Comparison of ENCODE assay signal across 8 cellular contexts in the genomic region with DNA sequence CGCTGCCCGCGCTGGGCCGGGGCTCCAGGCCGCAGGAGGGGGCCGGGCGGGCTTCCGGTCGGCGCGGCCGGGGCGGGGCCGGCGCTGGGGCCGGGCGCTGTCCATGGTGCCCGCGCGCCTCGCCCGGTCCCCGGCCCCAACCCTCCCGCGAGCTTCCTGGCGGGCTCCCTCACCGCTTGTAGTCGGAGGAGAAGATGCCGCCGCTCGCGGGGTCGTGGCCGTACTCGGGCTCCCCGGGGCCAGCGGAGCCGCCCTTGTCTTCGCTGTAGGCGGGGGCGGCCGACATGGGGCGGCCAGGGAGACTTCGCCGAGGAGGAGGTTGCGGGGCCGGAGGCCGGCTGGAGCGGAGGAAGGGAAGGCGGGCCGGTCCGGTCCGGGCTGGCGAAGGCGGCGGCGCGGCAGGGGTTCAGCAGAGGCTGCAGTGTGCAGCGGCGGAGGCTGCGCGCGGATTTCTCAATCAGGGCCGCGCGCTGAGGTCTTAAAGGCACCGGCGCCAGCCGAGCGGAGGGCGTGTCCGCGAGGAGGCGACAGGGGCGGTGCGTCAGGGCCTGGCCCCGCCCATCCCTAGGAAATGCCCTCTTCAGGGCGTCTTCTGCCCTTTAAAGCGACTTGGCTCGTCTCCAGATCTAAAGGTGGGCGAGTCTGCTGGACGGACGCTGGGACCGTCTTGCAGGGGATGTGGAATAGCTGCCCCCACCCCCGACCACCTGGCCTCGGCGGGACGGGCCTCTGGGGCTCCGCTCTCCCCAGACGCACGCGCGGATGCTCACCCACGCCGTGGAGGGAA. TPM values are rescaled to one million over a fixed set of nuclear protein-coding genes. Genes with fewer than 3 reads are reported as not detected.
A peak's percentile ranks its signal among the peaks of the same experiment; 100 is the strongest.
DNase-seq lines count a peak whose midpoint lies in the region; ATAC-seq and TF ChIP-seq lines count a peak whose summit lies in the region.

AP3B2 (minus strand) TSS at position 455 of the 787 bp plus-strand sequence; CDS start at position 286, 169 bp downstream.

- no peaks in the 10 kb centered on the region for H3K36me3 Mint-ChIP-seq in activated T-cell treated with anti-CD3 and anti-CD28 coated beads, Interleukin-2, amount 50 U/mL, for 4 hours (ENCODE audit: insufficient read depth)
- H3K36me3 Mint-ChIP-seq in naive B cell: peaks cover 0 to 7% of the 10 kb centered on the region in 2 donors

- H3K4me1 ChIP-seq in HUES6 (ENCODE audit: control insufficient read depth, insufficient read depth, low read length) (peaks cover 22% of the 10 kb centered on the region), PC-3 (ENCODE audit: insufficient read depth, low read length) (no peaks in the 10 kb centered on the region), esophagus squamous epithelium (peaks cover 5 to 18% (median 9%) of the 10 kb centered on the region in 3 donors)

- H3K27me3 Mint-ChIP-seq in activated T-cell treated with anti-CD3 and anti-CD28 coated beads, Interleukin-2, amount 50 U/mL, for 4 hours (ENCODE audit: low read depth): peaks cover 25% of the 10 kb centered on the region
- H3K27me3 Mint-ChIP-seq in naive B cell: peaks cover 11 to 44% (median 34%) of the 10 kb centered on the region in 3 donors

- H3K9ac ChIP-seq in HUES6 (ENCODE audit: low read length) (peak within 1 kb of the TSS; percentile 77), PC-3 (ENCODE audit: low read length) (no peak within 1 kb of the TSS)

- peak within 1 kb of the TSS; percentile 94 for H3K4me2 ChIP-seq in PC-3 (ENCODE audit: low read length)

- POLR2A ChIA-PET in PC-3 (lab: Charles Lee; ENCODE audit: unreplicated experiment): no interaction called here

- intact Hi-C loops in PC-3 (cut with micrococcal nuclease) (no loop called here), esophagus squamous epithelium (cut with DNase I) (no loop called here)

- CTCF ChIA-PET in PC-3 (lab: Charles Lee): no interaction called here

- no peaks in the 10 kb centered on the region for H3K4me1 Mint-ChIP-seq in activated T-cell treated with anti-CD3 and anti-CD28 coated beads, Interleukin-2, amount 50 U/mL, for 4 hours (ENCODE audit: low read depth)
- peaks cover 4 to 7% (median 6%) of the 10 kb centered on the region in 3 donors for H3K4me1 Mint-ChIP-seq in naive B cell

- BruUV-seq in PC-3 (replicated peaks; lab: Mats Ljungman, UMichigan): no TSS peak

- no peaks in the 10 kb centered on the region for H4K20me1 ChIP-seq in PC-3 (ENCODE audit: low read length)

- H3K9me3 Mint-ChIP-seq in activated T-cell treated with anti-CD3 and anti-CD28 coated beads, Interleukin-2, amount 50 U/mL, for 4 hours: no peaks in the 10 kb centered on the region
- peaks cover 0 to 6% (median 2%) of the 10 kb centered on the region in 7 donors for H3K9me3 Mint-ChIP-seq in naive B cell

- no peaks in the 10 kb centered on the region for H3K27me3 ChIP-seq in HUES6 (ENCODE audit: control insufficient read depth, insufficient read depth, low read length)
- H3K27me3 ChIP-seq in PC-3 (ENCODE audit: low read length): no peaks in the 10 kb centered on the region; the same call in 1 of the 2 replicates
- peaks cover 0 to 38% (median 0%) of the 10 kb centered on the region in 4 donors for H3K27me3 ChIP-seq in esophagus squamous epithelium

- no peaks in the 10 kb centered on the region for H3F3A ChIP-seq in PC-3 (ENCODE audit: low read length, unreplicated experiment)

- peak within 1 kb of the TSS; percentile 94 for H2AFZ ChIP-seq in PC-3 (ENCODE audit: low read length)

- TF ChIP-seq CTCF in PC-3 (conservative IDR thresholded peaks at IDR 0.05; ENCODE audit: low read depth, low read length) (no peak), esophagus squamous epithelium (IDR thresholded peaks at IDR 0.05) (no peak)

- H3K27ac Mint-ChIP-seq in naive B cell: no peak within 1 kb of the TSS

- H3K79me2 ChIP-seq in PC-3 (ENCODE audit: low read length): no peaks in the 10 kb centered on the region

- peak; percentile 25 for DNase-seq in CMK (ENCODE audit: low read depth)
- DNase-seq in PC-3: peak; percentile 58
- DNase-seq in activated T-cell treated with anti-CD3 and anti-CD28 coated beads, Interleukin-2, amount 50 U/mL, for 4 hours: peak; percentile 58
- no peak for DNase-seq in esophagus squamous epithelium (lab: John Stamatoyannopoulos, UW)
- peak; percentile 61 for DNase-seq in naive B cell
- DNase-seq in stimulated activated CD8-positive, alpha-beta memory T cell treated with anti-CD3 and anti-CD28 coated beads, Interleukin-7, amount 100 ng/mL, for 4 hours (ENCODE audit: low read depth in 2 of 2): peak; percentile 31 to 56

- peak in 1 of 4 donors; percentile 11 for TF ChIP-seq POLR2A in esophagus squamous epithelium (IDR thresholded peaks at IDR 0.05)

- ATAC-seq in GM21447 (IDR thresholded peaks at IDR 0.05; ENCODE audit: unreplicated experiment): peak; percentile 92
- ATAC-seq in PC-3: peak; percentile 94
- peak; percentile 94 to 95 for ATAC-seq in activated T-cell treated with anti-CD3 and anti-CD28 coated beads, Interleukin-2, amount 50 U/mL, for 4 hours
- ATAC-seq in naive B cell (ENCODE audit: low read depth in 2 of 2): peak; percentile 88 to 90

- 0% methylated on average over 2 of the region's 95 CpGs; no CpG with 5 or more reads in 1 of the 2 donors for WGBS in esophagus squamous epithelium, 2 donors

- H3K4me3 Mint-ChIP-seq in activated T-cell treated with anti-CD3 and anti-CD28 coated beads, Interleukin-2, amount 50 U/mL, for 4 hours: peak within 1 kb of the TSS; percentile 68
- peak within 1 kb of the TSS; percentile 62 to 84 (median 78) for H3K4me3 Mint-ChIP-seq in naive B cell

- peak within 1 kb of the TSS; percentile 76; the same call in 1 of the 2 replicates for H3K27ac ChIP-seq in HUES6 (ENCODE audit: low read depth, low read length)
- H3K27ac ChIP-seq in PC-3 (ENCODE audit: low read length): no peak within 1 kb of the TSS
- peak within 1 kb of the TSS; percentile 17 to 75 (median 57) for H3K27ac ChIP-seq in esophagus squamous epithelium

- H3K4me3 ChIP-seq in HUES6 (ENCODE audit: low read depth, low read length) (peak within 1 kb of the TSS; percentile 83), PC-3 (ENCODE audit: low read length) (peak within 1 kb of the TSS; percentile 86), esophagus squamous epithelium (peak within 1 kb of the TSS; percentile 46 to 81 (median 74))

- no peaks in the 10 kb centered on the region for H3K9me2 ChIP-seq in PC-3 (replicated peaks; ENCODE audit: low read length)

- H3K36me3 ChIP-seq in HUES6 (ENCODE audit: control insufficient read depth, insufficient read depth, low read length) (no peaks in the 10 kb centered on the region), PC-3 (ENCODE audit: low read depth, low read length) (no peaks in the 10 kb centered on the region), esophagus squamous epithelium (no peaks in the 10 kb centered on the region)

- no peaks in the 10 kb centered on the region for H3K9me3 ChIP-seq in HUES6 (ENCODE audit: control insufficient read depth, insufficient read depth, low read depth, low read length)
- H3K9me3 ChIP-seq in PC-3 (ENCODE audit: low read length): no peaks in the 10 kb centered on the region
- H3K9me3 ChIP-seq in esophagus squamous epithelium: no peaks in the 10 kb centered on the region

RNA-seq across cellular contexts. Expression of gene AP3B2, which starts in this region (rescaled TPM):
- total RNA-seq in PC-3 (2014; rRNA removed): 0.47 TPM in 1 of 2 replicates, not detected in the other
- under 1 TPM; 0.15 to 0.46 (median 0.18) TPM for total RNA-seq in activated T-cell treated with anti-CD3 and anti-CD28 coated beads, Interleukin-2, amount 50 U/mL, for 4 hours
- total RNA-seq in esophagus squamous epithelium: 1 to 10 TPM in 2 of 4 donors, under 1 TPM in 1, not detected in 1; 0.62 to 3.2 (median 1.7) TPM
- polyA plus RNA-seq in naive B cell (ENCODE audit: low read depth in 6 of 6): under 1 TPM in 1 of 6 donors, not detected in 5; 0.30 TPM

Comparison
In these comparisons a context has a peak if more than half of its experiments do, and no peak if none do; other contexts are left out.
1. Peak in DNase-seq, ATAC-seq, H3K4me3 ChIP-seq and H3K4me2 ChIP-seq in PC-3; RNA of the gene not detected or under 1 TPM.
2. Peak in DNase-seq and ATAC-seq in activated T-cell treated with anti-CD3 and anti-CD28 coated beads, Interleukin-2, amount 50 U/mL, for 4 hours; RNA of the gene not detected or under 1 TPM.
3. Peak in DNase-seq and ATAC-seq in naive B cell; RNA of the gene not detected or under 1 TPM.